1 cellular context compared by ENCODE assay signal in genomic region chr12:12714276-12715001, GRCh38.
TF ChIP-seq lines count a peak whose summit lies in the region.

No MANE protein-coding gene starts in this region.

TF ChIP-seq in HepG2, 621 proteins besides CTCF, POLR2A, EP300 and RAD21 (continued from another document and continues in another):
- TF ChIP-seq ZNF639 (CRISPR knock-in tag; conservative IDR thresholded peaks at IDR 0.05) (peak; percentile 17; the same call in 1 of the 2 replicates), MAZ (IDR thresholded peaks at IDR 0.05; ENCODE audit: borderline replicate concordance, low read depth, low read length) (no peak), MAZ (CRISPR knock-in tag; IDR thresholded peaks at IDR 0.05; ENCODE audit: low read depth) (0 out of 2 replicates have a peak, but pooled peaks have one; percentile 23), ZNF709 (CRISPR knock-in tag; IDR thresholded peaks at IDR 0.05) (0 out of 2 replicates have a peak, but pooled peaks have one; percentile 42), YEATS4 (CRISPR knock-in tag; IDR thresholded peaks at IDR 0.05; ENCODE audit: borderline replicate concordance) (peak; percentile 49; the same call in 1 of the 2 replicates), FOXP1 (IDR thresholded peaks at IDR 0.05) (no peak), FOXP1 (CRISPR knock-in tag; IDR thresholded peaks at IDR 0.05) (peak; percentile 52; the same call in 1 of the 2 replicates), HDAC1 (CRISPR knock-in tag; IDR thresholded peaks at IDR 0.05) (0 out of 2 replicates have a peak, but pooled peaks have one; percentile 26), ZNF605 (CRISPR knock-in tag; IDR thresholded peaks at IDR 0.05) (0 out of 2 replicates have a peak, but pooled peaks have one; percentile 31), ZNF562 (CRISPR knock-in tag; IDR thresholded peaks at IDR 0.05; ENCODE audit: borderline replicate concordance) (no peak), IKZF1 (IDR thresholded peaks at IDR 0.05) (no peak), LCORL (IDR thresholded peaks at IDR 0.05) (no peak), LCORL (CRISPR knock-in tag; IDR thresholded peaks at IDR 0.05) (0 out of 2 replicates have a peak, but pooled peaks have one; percentile 17), ZNF549 (CRISPR knock-in tag; IDR thresholded peaks at IDR 0.05) (no peak), ZNF563 (CRISPR knock-in tag; IDR thresholded peaks at IDR 0.05) (peak; percentile 39; the same call in 1 of the 2 replicates), XRCC5 (optimal IDR thresholded peaks at IDR 0.05; ENCODE audit: low read length) (peak; percentile 28), MIER3 (CRISPR knock-in tag; IDR thresholded peaks at IDR 0.05; ENCODE audit: borderline replicate concordance) (no peak), HOMEZ (CRISPR knock-in tag; IDR thresholded peaks at IDR 0.05; ENCODE audit: low read depth) (no peak; the same call in 1 of the 2 replicates), ZNF292 (CRISPR knock-in tag; IDR thresholded peaks at IDR 0.05; ENCODE audit: borderline replicate concordance, low read depth) (peak; percentile 21; the same call in 1 of the 2 replicates), TARDBP (CRISPR knock-in tag; IDR thresholded peaks at IDR 0.05) (no peak), ZNF205 (CRISPR knock-in tag; IDR thresholded peaks at IDR 0.05) (peak; percentile 89), SPEN (CRISPR knock-in tag; IDR thresholded peaks at IDR 0.05; ENCODE audit: low read depth) (no peak), FOXP4 (CRISPR knock-in tag; IDR thresholded peaks at IDR 0.05) (peak; percentile 49), ZBTB39 (CRISPR knock-in tag; IDR thresholded peaks at IDR 0.05) (0 out of 2 replicates have a peak, but pooled peaks have one; percentile 44), ZEB1 (IDR thresholded peaks at IDR 0.05; ENCODE audit: insufficient replicate concordance, low read depth) (no peak)
- TF ChIP-seq, protein P1, sequence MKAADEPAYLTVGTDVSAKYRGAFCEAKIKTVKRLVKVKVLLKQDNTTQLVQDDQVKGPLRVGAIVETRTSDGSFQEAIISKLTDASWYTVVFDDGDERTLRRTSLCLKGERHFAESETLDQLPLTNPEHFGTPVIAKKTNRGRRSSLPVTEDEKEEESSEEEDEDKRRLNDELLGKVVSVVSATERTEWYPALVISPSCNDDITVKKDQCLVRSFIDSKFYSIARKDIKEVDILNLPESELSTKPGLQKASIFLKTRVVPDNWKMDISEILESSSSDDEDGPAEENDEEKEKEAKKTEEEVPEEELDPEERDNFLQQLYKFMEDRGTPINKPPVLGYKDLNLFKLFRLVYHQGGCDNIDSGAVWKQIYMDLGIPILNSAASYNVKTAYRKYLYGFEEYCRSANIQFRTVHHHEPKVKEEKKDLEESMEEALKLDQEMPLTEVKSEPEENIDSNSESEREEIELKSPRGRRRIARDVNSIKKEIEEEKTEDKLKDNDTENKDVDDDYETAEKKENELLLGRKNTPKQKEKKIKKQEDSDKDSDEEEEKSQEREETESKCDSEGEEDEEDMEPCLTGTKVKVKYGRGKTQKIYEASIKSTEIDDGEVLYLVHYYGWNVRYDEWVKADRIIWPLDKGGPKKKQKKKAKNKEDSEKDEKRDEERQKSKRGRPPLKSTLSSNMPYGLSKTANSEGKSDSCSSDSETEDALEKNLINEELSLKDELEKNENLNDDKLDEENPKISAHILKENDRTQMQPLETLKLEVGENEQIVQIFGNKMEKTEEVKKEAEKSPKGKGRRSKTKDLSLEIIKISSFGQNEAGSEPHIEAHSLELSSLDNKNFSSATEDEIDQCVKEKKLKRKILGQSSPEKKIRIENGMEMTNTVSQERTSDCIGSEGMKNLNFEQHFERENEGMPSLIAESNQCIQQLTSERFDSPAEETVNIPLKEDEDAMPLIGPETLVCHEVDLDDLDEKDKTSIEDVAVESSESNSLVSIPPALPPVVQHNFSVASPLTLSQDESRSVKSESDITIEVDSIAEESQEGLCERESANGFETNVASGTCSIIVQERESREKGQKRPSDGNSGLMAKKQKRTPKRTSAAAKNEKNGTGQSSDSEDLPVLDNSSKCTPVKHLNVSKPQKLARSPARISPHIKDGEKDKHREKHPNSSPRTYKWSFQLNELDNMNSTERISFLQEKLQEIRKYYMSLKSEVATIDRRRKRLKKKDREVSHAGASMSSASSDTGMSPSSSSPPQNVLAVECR (CRISPR knock-in tag; IDR thresholded peaks at IDR 0.05; ENCODE audit: borderline replicate concordance): no peak; the same call in 1 of the 2 replicates
- TF ChIP-seq, protein P2, sequence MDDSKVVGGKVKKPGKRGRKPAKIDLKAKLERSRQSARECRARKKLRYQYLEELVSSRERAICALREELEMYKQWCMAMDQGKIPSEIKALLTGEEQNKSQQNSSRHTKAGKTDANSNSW (CRISPR knock-in tag; IDR thresholded peaks at IDR 0.05; ENCODE audit: borderline replicate concordance): no peak
- TF ChIP-seq, protein P3, sequence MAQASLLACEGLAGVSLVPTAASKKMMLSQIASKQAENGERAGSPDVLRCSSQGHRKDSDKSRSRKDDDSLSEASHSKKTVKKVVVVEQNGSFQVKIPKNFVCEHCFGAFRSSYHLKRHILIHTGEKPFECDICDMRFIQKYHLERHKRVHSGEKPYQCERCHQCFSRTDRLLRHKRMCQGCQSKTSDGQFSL (CRISPR knock-in tag; IDR thresholded peaks at IDR 0.05): no peak
- TF ChIP-seq, protein P4, sequence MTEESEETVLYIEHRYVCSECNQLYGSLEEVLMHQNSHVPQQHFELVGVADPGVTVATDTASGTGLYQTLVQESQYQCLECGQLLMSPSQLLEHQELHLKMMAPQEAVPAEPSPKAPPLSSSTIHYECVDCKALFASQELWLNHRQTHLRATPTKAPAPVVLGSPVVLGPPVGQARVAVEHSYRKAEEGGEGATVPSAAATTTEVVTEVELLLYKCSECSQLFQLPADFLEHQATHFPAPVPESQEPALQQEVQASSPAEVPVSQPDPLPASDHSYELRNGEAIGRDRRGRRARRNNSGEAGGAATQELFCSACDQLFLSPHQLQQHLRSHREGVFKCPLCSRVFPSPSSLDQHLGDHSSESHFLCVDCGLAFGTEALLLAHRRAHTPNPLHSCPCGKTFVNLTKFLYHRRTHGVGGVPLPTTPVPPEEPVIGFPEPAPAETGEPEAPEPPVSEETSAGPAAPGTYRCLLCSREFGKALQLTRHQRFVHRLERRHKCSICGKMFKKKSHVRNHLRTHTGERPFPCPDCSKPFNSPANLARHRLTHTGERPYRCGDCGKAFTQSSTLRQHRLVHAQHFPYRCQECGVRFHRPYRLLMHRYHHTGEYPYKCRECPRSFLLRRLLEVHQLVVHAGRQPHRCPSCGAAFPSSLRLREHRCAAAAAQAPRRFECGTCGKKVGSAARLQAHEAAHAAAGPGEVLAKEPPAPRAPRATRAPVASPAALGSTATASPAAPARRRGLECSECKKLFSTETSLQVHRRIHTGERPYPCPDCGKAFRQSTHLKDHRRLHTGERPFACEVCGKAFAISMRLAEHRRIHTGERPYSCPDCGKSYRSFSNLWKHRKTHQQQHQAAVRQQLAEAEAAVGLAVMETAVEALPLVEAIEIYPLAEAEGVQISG (CRISPR knock-in tag; IDR thresholded peaks at IDR 0.05): 0 out of 2 replicates have a peak, but pooled peaks have one; percentile 42
- TF ChIP-seq, protein P5, sequence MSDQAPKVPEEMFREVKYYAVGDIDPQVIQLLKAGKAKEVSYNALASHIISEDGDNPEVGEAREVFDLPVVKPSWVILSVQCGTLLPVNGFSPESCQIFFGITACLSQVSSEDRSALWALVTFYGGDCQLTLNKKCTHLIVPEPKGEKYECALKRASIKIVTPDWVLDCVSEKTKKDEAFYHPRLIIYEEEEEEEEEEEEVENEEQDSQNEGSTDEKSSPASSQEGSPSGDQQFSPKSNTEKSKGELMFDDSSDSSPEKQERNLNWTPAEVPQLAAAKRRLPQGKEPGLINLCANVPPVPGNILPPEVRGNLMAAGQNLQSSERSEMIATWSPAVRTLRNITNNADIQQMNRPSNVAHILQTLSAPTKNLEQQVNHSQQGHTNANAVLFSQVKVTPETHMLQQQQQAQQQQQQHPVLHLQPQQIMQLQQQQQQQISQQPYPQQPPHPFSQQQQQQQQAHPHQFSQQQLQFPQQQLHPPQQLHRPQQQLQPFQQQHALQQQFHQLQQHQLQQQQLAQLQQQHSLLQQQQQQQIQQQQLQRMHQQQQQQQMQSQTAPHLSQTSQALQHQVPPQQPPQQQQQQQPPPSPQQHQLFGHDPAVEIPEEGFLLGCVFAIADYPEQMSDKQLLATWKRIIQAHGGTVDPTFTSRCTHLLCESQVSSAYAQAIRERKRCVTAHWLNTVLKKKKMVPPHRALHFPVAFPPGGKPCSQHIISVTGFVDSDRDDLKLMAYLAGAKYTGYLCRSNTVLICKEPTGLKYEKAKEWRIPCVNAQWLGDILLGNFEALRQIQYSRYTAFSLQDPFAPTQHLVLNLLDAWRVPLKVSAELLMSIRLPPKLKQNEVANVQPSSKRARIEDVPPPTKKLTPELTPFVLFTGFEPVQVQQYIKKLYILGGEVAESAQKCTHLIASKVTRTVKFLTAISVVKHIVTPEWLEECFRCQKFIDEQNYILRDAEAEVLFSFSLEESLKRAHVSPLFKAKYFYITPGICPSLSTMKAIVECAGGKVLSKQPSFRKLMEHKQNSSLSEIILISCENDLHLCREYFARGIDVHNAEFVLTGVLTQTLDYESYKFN (CRISPR knock-in tag; conservative IDR thresholded peaks at IDR 0.05): 0 out of 2 replicates have a peak, but pooled peaks have one; percentile 13
- TF ChIP-seq, protein P6, sequence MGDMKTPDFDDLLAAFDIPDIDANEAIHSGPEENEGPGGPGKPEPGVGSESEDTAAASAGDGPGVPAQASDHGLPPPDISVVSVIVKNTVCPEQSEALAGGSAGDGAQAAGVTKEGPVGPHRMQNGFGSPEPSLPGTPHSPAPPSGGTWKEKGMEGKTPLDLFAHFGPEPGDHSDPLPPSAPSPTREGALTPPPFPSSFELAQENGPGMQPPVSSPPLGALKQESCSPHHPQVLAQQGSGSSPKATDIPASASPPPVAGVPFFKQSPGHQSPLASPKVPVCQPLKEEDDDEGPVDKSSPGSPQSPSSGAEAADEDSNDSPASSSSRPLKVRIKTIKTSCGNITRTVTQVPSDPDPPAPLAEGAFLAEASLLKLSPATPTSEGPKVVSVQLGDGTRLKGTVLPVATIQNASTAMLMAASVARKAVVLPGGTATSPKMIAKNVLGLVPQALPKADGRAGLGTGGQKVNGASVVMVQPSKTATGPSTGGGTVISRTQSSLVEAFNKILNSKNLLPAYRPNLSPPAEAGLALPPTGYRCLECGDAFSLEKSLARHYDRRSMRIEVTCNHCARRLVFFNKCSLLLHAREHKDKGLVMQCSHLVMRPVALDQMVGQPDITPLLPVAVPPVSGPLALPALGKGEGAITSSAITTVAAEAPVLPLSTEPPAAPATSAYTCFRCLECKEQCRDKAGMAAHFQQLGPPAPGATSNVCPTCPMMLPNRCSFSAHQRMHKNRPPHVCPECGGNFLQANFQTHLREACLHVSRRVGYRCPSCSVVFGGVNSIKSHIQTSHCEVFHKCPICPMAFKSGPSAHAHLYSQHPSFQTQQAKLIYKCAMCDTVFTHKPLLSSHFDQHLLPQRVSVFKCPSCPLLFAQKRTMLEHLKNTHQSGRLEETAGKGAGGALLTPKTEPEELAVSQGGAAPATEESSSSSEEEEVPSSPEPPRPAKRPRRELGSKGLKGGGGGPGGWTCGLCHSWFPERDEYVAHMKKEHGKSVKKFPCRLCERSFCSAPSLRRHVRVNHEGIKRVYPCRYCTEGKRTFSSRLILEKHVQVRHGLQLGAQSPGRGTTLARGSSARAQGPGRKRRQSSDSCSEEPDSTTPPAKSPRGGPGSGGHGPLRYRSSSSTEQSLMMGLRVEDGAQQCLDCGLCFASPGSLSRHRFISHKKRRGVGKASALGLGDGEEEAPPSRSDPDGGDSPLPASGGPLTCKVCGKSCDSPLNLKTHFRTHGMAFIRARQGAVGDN (CRISPR knock-in tag; IDR thresholded peaks at IDR 0.05): peak; percentile 40
